34 cellular contexts compared by ENCODE assay signal in the genomic region with DNA sequence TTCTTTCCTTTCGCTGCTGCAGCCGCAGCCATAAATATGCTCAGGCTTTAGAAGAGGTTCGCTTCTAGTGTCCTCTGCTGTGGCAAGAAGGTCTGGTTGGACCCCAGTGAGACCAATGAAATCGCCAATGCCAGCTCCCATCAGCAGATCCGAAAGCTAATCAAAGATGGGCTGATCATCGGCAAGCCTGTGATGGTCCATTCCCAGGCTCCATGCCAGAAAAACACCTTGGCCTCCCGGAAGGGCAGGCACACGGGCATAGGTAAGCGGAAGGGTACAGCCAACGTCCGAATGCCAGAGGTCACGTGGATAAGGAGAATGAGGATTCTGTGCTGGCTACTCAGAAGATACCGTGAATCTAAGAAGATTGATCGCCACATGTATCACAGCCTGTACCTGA. TPM values are rescaled to one million over a fixed set of nuclear protein-coding genes. Genes with fewer than 3 reads are reported as not detected.
"Had no signal": no experiment of that assay in that cellular context is flagged by ENCODE, and none has a peak within 500 bp of the region (broad histone marks: within the 10 kb centered on the region; RNA-seq: fewer than 3 reads in every experiment).

No MANE protein-coding gene starts in this region.

- DNase-seq: activated B cell treated with CpG ODN at 0.5 μM for 24 hours; activated CD4-positive, alpha-beta memory T cell treated with anti-CD3 and anti-CD28 coated beads for 36 hours; activated CD4-positive, alpha-beta T cell treated with anti-CD3 and anti-CD28 coated beads for 4 hours; activated CD4-positive, alpha-beta T cell treated with anti-CD3 and anti-CD28 coated beads, Interleukin-2, amount 10 ng/mL, durations not matched to agents 24 days and 14 days; activated CD4-positive, alpha-beta T cell treated with anti-CD3 and anti-CD28 coated beads, Interleukin-2, amount 50 U/mL, for 1 hour; activated CD4-positive, alpha-beta T cell treated with anti-CD3 and anti-CD28 coated beads, Interleukin-2, amount 50 U/mL, for 4 hours; activated CD4-positive, CD25-positive, alpha-beta regulatory T cell treated with anti-CD3 and anti-CD28 coated beads, Interleukin-2, amount 50 U/mL, for 72 hours; activated CD8-positive, alpha-beta memory T cell treated with anti-CD3 and anti-CD28 coated beads, Interleukin-2, amount 50 U/mL, for 4 hours; activated CD8-positive, alpha-beta T cell treated with anti-CD3 and anti-CD28 coated beads for 36 hours; activated effector memory CD4-positive, alpha-beta T cell treated with anti-CD3 and anti-CD28 coated beads, Interleukin-2, amount 50 U/mL, for 16 hours; activated gamma-delta T cell treated with Interleukin-2 at 50 U/mL for 16 hours; activated naive CD4-positive, alpha-beta T cell; activated naive CD4-positive, alpha-beta T cell treated with anti-CD3 and anti-CD28 coated beads for 36 hours; activated naive CD4-positive, alpha-beta T cell treated with anti-CD3 and anti-CD28 coated beads, Interleukin-2, amount 50 U/mL, for 16 hours; activated naive CD8-positive, alpha-beta T cell treated with anti-CD3 and anti-CD28 coated beads for 36 hours; activated T-cell treated with anti-CD3 and anti-CD28 coated beads for 4 hours; activated T-cell treated with anti-CD3 and anti-CD28 coated beads, Interleukin-2, amount 50 U/mL, for 1 hour; activated T-cell treated with anti-CD3 and anti-CD28 coated beads, Interleukin-2, amount 50 U/mL, for 4 hours; activated T-cell treated with anti-CD3 and anti-CD28 coated beads, Interleukin-2, amount 50 U/mL, for 72 hours; amygdala; anterior cingulate cortex; central memory CD4-positive, alpha-beta T cell; T-helper 1 cell; T-helper 2 cell; T-helper 9 cell had no signal

- H3K36me3 ChIP-seq: ascending aorta had no signal

- H3K27me3 ChIP-seq: ascending aorta had no signal

- ATAC-seq: activated CD8-positive, alpha-beta T cell treated with anti-CD3 and anti-CD28 coated beads for 36 hours; activated naive CD4-positive, alpha-beta T cell treated with anti-CD3 and anti-CD28 coated beads, Interleukin-2, amount 50 U/mL, for 72 hours; activated T-cell treated with anti-CD3 and anti-CD28 coated beads, Interleukin-2, amount 50 U/mL, for 4 hours; activated T-cell treated with anti-CD3 and anti-CD28 coated beads, Interleukin-2, amount 50 U/mL, for 72 hours; activated T-helper 17 cell treated with anti-CD3 and anti-CD28 coated beads, Interleukin-2, amount 50 U/mL, for 72 hours had no signal

- FAIRE-seq: bronchial epithelial cell, TTC549 had no signal

- H3K4me3 ChIP-seq: ascending aorta had no signal

- H3K27ac ChIP-seq: ascending aorta, VCaP had no signal

RNA-seq across cellular contexts. Expression of a gene that starts 2.6 kb away (rescaled TPM):
- total RNA-seq: activated B cell treated with CpG ODN at 0.5 μM for 24 hours; activated CD4-positive, alpha-beta memory T cell treated with anti-CD3 and anti-CD28 coated beads for 36 hours; activated CD4-positive, alpha-beta T cell treated with anti-CD3 and anti-CD28 coated beads, Interleukin-2, amount 10 ng/mL, durations not matched to agents 24 days and 14 days; activated CD8-positive, alpha-beta memory T cell treated with anti-CD3 and anti-CD28 coated beads for 36 hours; activated CD8-positive, alpha-beta T cell treated with anti-CD3 and anti-CD28 coated beads for 36 hours; activated naive CD4-positive, alpha-beta T cell treated with anti-CD3 and anti-CD28 coated beads for 36 hours; activated naive CD4-positive, alpha-beta T cell treated with anti-CD3 and anti-CD28 coated beads, Interleukin-2, amount 50 U/mL, for 72 hours; activated naive CD8-positive, alpha-beta T cell treated with anti-CD3 and anti-CD28 coated beads for 36 hours; activated T-cell treated with anti-CD3 and anti-CD28 coated beads, Interleukin-2, amount 50 U/mL, for 4 hours; activated T-cell treated with anti-CD3 and anti-CD28 coated beads, Interleukin-2, amount 50 U/mL, for 72 hours; activated T-helper 1 cell treated with anti-CD3 and anti-CD28 coated beads, Interleukin-12 subunit alpha, Interleukin-12 subunit beta, Interleukin-2, Interleukin-4 antibody, amounts not matched to agents 30 ng/mL and 10 ng/mL and 1 ng/mL, durations not matched to agents 14 hours and 24 hours and 36 hours; activated T-helper 17 cell treated with anti-CD3 and anti-CD28 coated beads, Interleukin-2, amount 50 U/mL, for 72 hours; ascending aorta; bronchial epithelial cell; cardiac septum had no signal

RNA-seq across cellular contexts. Expression of a gene that starts 28.0 kb away (rescaled TPM):
- total RNA-seq: activated naive CD4-positive, alpha-beta T cell treated with anti-CD3 and anti-CD28 coated beads for 36 hours; activated naive CD4-positive, alpha-beta T cell treated with anti-CD3 and anti-CD28 coated beads, Interleukin-2, amount 50 U/mL, for 72 hours had no signal
